Comparison of ENCODE assay signal across 28 cellular contexts in genomic region chr7:7982904-7983303, GRCh38.
"Had no signal": no experiment of that assay in that cellular context is flagged by ENCODE, and none has a peak within 500 bp of the region (broad histone marks: within the 10 kb centered on the region; RNA-seq: fewer than 3 reads in every experiment).

No MANE protein-coding gene starts in this region.

- H3K27ac Mint-ChIP-seq: activated CD4-positive, alpha-beta memory T cell treated with anti-CD3 and anti-CD28 coated beads, Interleukin-2, amount 10 ng/mL, durations not matched to agents 7 days and 5 days; activated CD4-positive, alpha-beta T cell treated with anti-CD3 and anti-CD28 coated beads, Interleukin-2, amount 10 ng/mL, durations not matched to agents 7 days and 5 days; activated naive CD4-positive, alpha-beta T cell treated with anti-CD3 and anti-CD28 coated beads for 36 hours; activated naive CD4-positive, alpha-beta T cell treated with anti-CD3 and anti-CD28 coated beads, Interleukin-2, amount 50 U/mL, for 24 hours; activated naive CD8-positive, alpha-beta T cell treated with anti-CD3 and anti-CD28 coated beads for 36 hours; activated naive CD8-positive, alpha-beta T cell treated with anti-CD3 and anti-CD28 coated beads, Interleukin-2, amount 50 U/mL, for 24 hours; activated T-helper 2 cell treated with anti-CD3 and anti-CD28 coated beads, Interferon-gamma antibody, Interleukin-2, Interleukin-4, amounts not matched to agents 10 μg/mL and 5 μg/mL and 100 μg/mL, durations not matched to agents 14 hours and 24 hours and 36 hours; effector memory CD8-positive, alpha-beta T cell; WTC11 had no signal

- H3K36me3 ChIP-seq: adrenal gland, esophagus squamous epithelium, gastroesophageal sphincter had no signal

- ATAC-seq: activated naive CD8-positive, alpha-beta T cell treated with anti-CD3 and anti-CD28 coated beads, Interleukin-2, amount 50 U/mL, for 24 hours; activated T-cell treated with anti-CD3 and anti-CD28 coated beads, Interleukin-2, amount 50 U/mL, for 4 hours; body of pancreas; effector memory CD8-positive, alpha-beta T cell; gastroesophageal sphincter; WTC11 had no signal

- H3K4me1 ChIP-seq: body of pancreas had no signal

- H3K4me3 Mint-ChIP-seq: activated CD4-positive, alpha-beta memory T cell treated with anti-CD3 and anti-CD28 coated beads, Interleukin-2, amount 10 ng/mL, durations not matched to agents 7 days and 5 days; activated CD4-positive, alpha-beta T cell treated with anti-CD3 and anti-CD28 coated beads, Interleukin-2, amount 10 ng/mL, durations not matched to agents 7 days and 5 days; activated naive CD4-positive, alpha-beta T cell treated with anti-CD3 and anti-CD28 coated beads for 36 hours; activated naive CD4-positive, alpha-beta T cell treated with anti-CD3 and anti-CD28 coated beads, Interleukin-2, amount 50 U/mL, for 24 hours; activated naive CD8-positive, alpha-beta T cell treated with anti-CD3 and anti-CD28 coated beads for 36 hours; activated naive CD8-positive, alpha-beta T cell treated with anti-CD3 and anti-CD28 coated beads, Interleukin-2, amount 50 U/mL, for 24 hours; activated T-cell treated with anti-CD3 and anti-CD28 coated beads, Interleukin-2, amount 50 U/mL, for 4 hours; effector memory CD8-positive, alpha-beta T cell; WTC11 had no signal

- H3K4me3 ChIP-seq: adrenal gland, body of pancreas, esophagus squamous epithelium, gastroesophageal sphincter had no signal

- H3K27ac ChIP-seq: adrenal gland, body of pancreas, epithelial cell of prostate, esophagus squamous epithelium, gastroesophageal sphincter, VCaP had no signal

- DNase-seq: activated CD4-positive, alpha-beta memory T cell treated with anti-CD3 and anti-CD28 coated beads, Interleukin-2, amount 10 ng/mL, durations not matched to agents 7 days and 5 days; activated CD4-positive, alpha-beta T cell treated with anti-CD3 and anti-CD28 coated beads for 1 hour; activated CD4-positive, alpha-beta T cell treated with anti-CD3 and anti-CD28 coated beads for 4 hours; activated CD4-positive, alpha-beta T cell treated with anti-CD3 and anti-CD28 coated beads, Interleukin-2, amount 10 ng/mL, durations not matched to agents 7 days and 5 days; activated CD4-positive, alpha-beta T cell treated with anti-CD3 and anti-CD28 coated beads, Interleukin-2, amount 50 U/mL, for 4 hours; activated effector memory CD4-positive, alpha-beta T cell treated with anti-CD3 and anti-CD28 coated beads, Interleukin-2, amount 50 U/mL, for 16 hours; activated naive CD4-positive, alpha-beta T cell treated with anti-CD3 and anti-CD28 coated beads for 36 hours; activated naive CD8-positive, alpha-beta T cell treated with anti-CD3 and anti-CD28 coated beads for 36 hours; activated naive CD8-positive, alpha-beta T cell treated with anti-CD3 and anti-CD28 coated beads, Interleukin-2, amount 50 U/mL, for 24 hours; activated T-cell treated with anti-CD3 and anti-CD28 coated beads, Interleukin-2, amount 50 U/mL, for 4 hours; adrenal gland; amygdala; aorta; body of pancreas; caudate nucleus; cortex of kidney; dermis blood vessel endothelial cell; effector CD4-positive, alpha-beta T cell; effector memory CD8-positive, alpha-beta T cell; esophagus squamous epithelium; foreskin melanocyte; T-helper 2 cell had no signal

- H3K27me3 Mint-ChIP-seq: activated CD4-positive, alpha-beta memory T cell treated with anti-CD3 and anti-CD28 coated beads, Interleukin-2, amount 10 ng/mL, durations not matched to agents 7 days and 5 days; activated CD4-positive, alpha-beta T cell treated with anti-CD3 and anti-CD28 coated beads, Interleukin-2, amount 10 ng/mL, durations not matched to agents 7 days and 5 days; activated naive CD4-positive, alpha-beta T cell treated with anti-CD3 and anti-CD28 coated beads, Interleukin-2, amount 50 U/mL, for 24 hours; activated naive CD8-positive, alpha-beta T cell treated with anti-CD3 and anti-CD28 coated beads for 36 hours; activated naive CD8-positive, alpha-beta T cell treated with anti-CD3 and anti-CD28 coated beads, Interleukin-2, amount 50 U/mL, for 24 hours; effector memory CD8-positive, alpha-beta T cell had no signal

- H3K36me3 Mint-ChIP-seq: WTC11 had no signal

- H3K27me3 ChIP-seq: adrenal gland, body of pancreas, esophagus squamous epithelium, gastroesophageal sphincter had no signal

- H3K9me3 Mint-ChIP-seq: activated CD4-positive, alpha-beta memory T cell treated with anti-CD3 and anti-CD28 coated beads, Interleukin-2, amount 10 ng/mL, durations not matched to agents 7 days and 5 days; activated CD4-positive, alpha-beta T cell treated with anti-CD3 and anti-CD28 coated beads, Interleukin-2, amount 10 ng/mL, durations not matched to agents 7 days and 5 days; activated naive CD4-positive, alpha-beta T cell treated with anti-CD3 and anti-CD28 coated beads for 36 hours; activated naive CD4-positive, alpha-beta T cell treated with anti-CD3 and anti-CD28 coated beads, Interleukin-2, amount 50 U/mL, for 24 hours; activated naive CD8-positive, alpha-beta T cell treated with anti-CD3 and anti-CD28 coated beads for 36 hours; activated naive CD8-positive, alpha-beta T cell treated with anti-CD3 and anti-CD28 coated beads, Interleukin-2, amount 50 U/mL, for 24 hours; activated T-cell treated with anti-CD3 and anti-CD28 coated beads, Interleukin-2, amount 50 U/mL, for 4 hours; activated T-helper 2 cell treated with anti-CD3 and anti-CD28 coated beads, Interferon-gamma antibody, Interleukin-2, Interleukin-4, amounts not matched to agents 10 μg/mL and 5 μg/mL and 100 μg/mL, durations not matched to agents 14 hours and 24 hours and 36 hours; effector memory CD8-positive, alpha-beta T cell; WTC11 had no signal

- H3K9me3 ChIP-seq: adrenal gland, body of pancreas, esophagus squamous epithelium, gastroesophageal sphincter had no signal
